19 cellular contexts compared by ENCODE assay signal in genomic region chr5:156383510-156383909, GRCh38. TPM values are rescaled to one million over a fixed set of nuclear protein-coding genes. Genes with fewer than 3 reads are reported as not detected.
DNase-seq lines count a peak whose midpoint lies in the region; ATAC-seq and TF ChIP-seq lines count a peak whose summit lies in the region.
"Had no signal": no experiment of that assay in that cellular context is flagged by ENCODE, and none has a peak within 500 bp of the region (broad histone marks: within the 10 kb centered on the region; RNA-seq: fewer than 3 reads in every experiment).

No MANE protein-coding gene starts in this region.

- no peak overlapping the region for H3K4me3 ChIP-seq in gastroesophageal sphincter
- H3K4me3 ChIP-seq in aorta (ENCODE audit: low read length in 2 of 2) = no peak overlapping the region
- H3K4me3 ChIP-seq: spleen, upper lobe of left lung had no signal

- H3K36me3 ChIP-seq in gastroesophageal sphincter (no peaks in the 10 kb centered on the region), aorta (ENCODE audit: control insufficient read depth in 1 of 2, insufficient read depth in 2 of 2, low read length in 1 of 2) (no peaks in the 10 kb centered on the region)
- H3K36me3 ChIP-seq: spleen, upper lobe of left lung had no signal

- peak overlapping the region in 2 of 4 donors; percentile 52 to 53 for H3K27ac ChIP-seq in gastroesophageal sphincter
- H3K27ac ChIP-seq in aorta (ENCODE audit: low read depth in 1 of 2, low read length in 2 of 2) = no peak overlapping the region
- H3K27ac ChIP-seq: spleen, upper lobe of left lung had no signal

- H3K4me1 ChIP-seq in gastroesophageal sphincter = peaks cover 2 to 80% (median 4%) of the 10 kb centered on the region in 3 donors
- H3K4me1 ChIP-seq in aorta (ENCODE audit: control insufficient read depth in 1 of 2, insufficient read depth in 2 of 2, low read length in 2 of 2) = peaks cover 3 to 10% of the 10 kb centered on the region in 2 donors
- H3K4me1 ChIP-seq: spleen, upper lobe of left lung had no signal

- WGBS in gastroesophageal sphincter (ENCODE audit: low coverage in 1 of 2), 2 donors = 29 to 67% methylated on average over 1 of the region's 1 CpG
- WGBS in aorta, 2 donors = 57 to 69% methylated on average over 1 of the region's 1 CpG

- intact Hi-C loops in Right ventricle myocardium inferior (cut with DNase I) = no loop called here
- intact Hi-C loops in cardiac septum (cut with DNase I) = no loop called here
- intact Hi-C loops in aorta (cut with DNase I) = no loop called here

- ATAC-seq in Right ventricle myocardium inferior = peak; percentile 80
- peak; percentile 42 for ATAC-seq in gastroesophageal sphincter
- ATAC-seq in aorta (ENCODE audit: low FRiP score) = peak; percentile 23

- DNase-seq in Right ventricle myocardium inferior (ENCODE audit: missing footprints) = no peak
- DNase-seq in cardiac septum (ENCODE audit: low spot score) = no peak
- DNase-seq in astrocyte of the hippocampus (ENCODE audit: low read depth, low spot score) = peak; percentile 20
- DNase-seq in aorta = no peak
- DNase-seq in mesenteric fat pad (ENCODE audit: low spot score) = no peak
- no peak for DNase-seq in RKO (ENCODE audit: low spot score)
- DNase-seq in iPS-NIHi7 (ENCODE audit: extremely low spot score) = no peak
- DNase-seq: activated gamma-delta T cell treated with Interleukin-2 at 50 U/mL for 16 hours; CD8-positive, alpha-beta memory T cell; effector memory CD4-positive, alpha-beta T cell; NCI-H2107; NCI-H774; nucleus accumbens; spleen; stimulated activated naive CD4-positive, alpha-beta T cell treated with Interleukin-2 at 50 U/mL for 16 hours; upper lobe of left lung had no signal

- H3K27me3 ChIP-seq in gastroesophageal sphincter (no peaks in the 10 kb centered on the region), aorta (ENCODE audit: control insufficient read depth in 1 of 2, insufficient read depth in 2 of 2, low read length in 1 of 2) (no peaks in the 10 kb centered on the region)
- H3K27me3 ChIP-seq: spleen, upper lobe of left lung had no signal

- no peaks in the 10 kb centered on the region for H3K9me3 ChIP-seq in gastroesophageal sphincter
- no peaks in the 10 kb centered on the region for H3K9me3 ChIP-seq in aorta (ENCODE audit: control insufficient read depth, low read length)
- H3K9me3 ChIP-seq: spleen, upper lobe of left lung had no signal

- TF ChIP-seq CTCF in gastroesophageal sphincter (IDR thresholded peaks at IDR 0.05) = no peak

- TF ChIP-seq EP300 in gastroesophageal sphincter (IDR thresholded peaks at IDR 0.05) = no peak

- no peak for TF ChIP-seq POLR2A in gastroesophageal sphincter (IDR thresholded peaks at IDR 0.05)

RNA-seq across cellular contexts. Expression of gene SGCD, which starts 56.5 kb away (rescaled TPM):
- 75.2 TPM for total RNA-seq in Right ventricle myocardium inferior
- 83.1 TPM for total RNA-seq in cardiac septum
- total RNA-seq in gastroesophageal sphincter = 10 to 100 TPM in 3 of 4 donors, 1 to 10 TPM in 1; 8.8 to 61.3 (median 33.7) TPM
- total RNA-seq in aorta = 100 to 1,000 TPM in 1 of 2 donors, 10 to 100 TPM in 1; 31.2 to 129 TPM
- 10 to 100 TPM; 12.2 to 13.3 TPM for polyA plus RNA-seq in aorta
- 3.9 TPM for total RNA-seq in mesenteric fat pad
- total RNA-seq: G401; T-helper 1 cell treated with Interleukin-12 subunit alpha and Interleukin-12 subunit beta and Interleukin-4 antibody, amounts not matched to agents 30 ng/mL and 1 ng/mL, for 36 hours had no signal

Comparison
In these comparisons a context has a peak if more than half of its experiments do, and no peak if none do; other contexts are left out.
1. ATAC-seq: peak in every context shown above with its lines; median percentile 80 in Right ventricle myocardium inferior; 42 in gastroesophageal sphincter; 23 in aorta.